In genomic region chr19:46913852-46914430, GRCh38 we compare ENCODE assay signal across 1 cellular context.
TF ChIP-seq lines count a peak whose summit lies in the region.

No MANE protein-coding gene starts in this region.

TF ChIP-seq in H1, 55 proteins besides CTCF, POLR2A, EP300 and RAD21 (continued from another document):
- TF ChIP-seq BACH1 (IDR thresholded peaks at IDR 0.05; ENCODE audit: low read length) (peak; percentile 66; the same call in 1 of the 2 replicates), HDAC2 (IDR thresholded peaks at IDR 0.05; ENCODE audit: borderline replicate concordance in 1 of 2, low read depth in 2 of 2, low read length in 2 of 2) (no peak), SP4 (IDR thresholded peaks at IDR 0.05; ENCODE audit: low read length) (no peak)
